In the genomic region with DNA sequence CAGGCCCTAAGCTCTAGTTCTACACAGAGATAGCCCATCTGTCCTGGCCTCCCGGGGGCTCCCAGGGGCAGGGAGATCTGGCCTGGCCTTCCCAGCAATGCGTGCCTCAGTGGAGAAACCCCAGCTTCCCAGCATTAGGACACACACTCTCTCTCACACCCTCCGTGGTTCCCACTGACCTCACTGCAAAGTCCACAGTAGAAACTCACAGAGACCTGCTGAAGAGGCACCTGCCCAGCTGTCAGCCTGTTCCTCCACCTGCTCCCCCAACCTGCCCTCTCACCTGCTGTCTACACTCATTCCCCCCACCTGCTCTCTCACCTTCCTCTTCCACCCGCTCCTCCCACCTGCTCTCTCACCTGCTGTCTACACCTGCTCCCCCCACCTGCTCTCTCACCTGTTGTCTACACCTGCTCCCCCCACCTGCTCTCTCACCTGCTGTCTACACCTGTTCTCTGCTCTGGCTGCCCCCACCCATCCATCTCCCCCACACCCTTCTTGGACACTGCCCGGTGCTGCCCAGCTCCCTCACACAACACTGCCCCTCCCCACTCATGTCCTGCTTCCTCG, we compare ENCODE assay signal across 1 cellular context.
TF ChIP-seq lines count a peak whose summit lies in the region.

No MANE protein-coding gene starts in this region.

TF ChIP-seq in K562, 482 proteins besides CTCF, POLR2A, EP300 and RAD21 (continued from another document):
- TF ChIP-seq, protein P1, sequence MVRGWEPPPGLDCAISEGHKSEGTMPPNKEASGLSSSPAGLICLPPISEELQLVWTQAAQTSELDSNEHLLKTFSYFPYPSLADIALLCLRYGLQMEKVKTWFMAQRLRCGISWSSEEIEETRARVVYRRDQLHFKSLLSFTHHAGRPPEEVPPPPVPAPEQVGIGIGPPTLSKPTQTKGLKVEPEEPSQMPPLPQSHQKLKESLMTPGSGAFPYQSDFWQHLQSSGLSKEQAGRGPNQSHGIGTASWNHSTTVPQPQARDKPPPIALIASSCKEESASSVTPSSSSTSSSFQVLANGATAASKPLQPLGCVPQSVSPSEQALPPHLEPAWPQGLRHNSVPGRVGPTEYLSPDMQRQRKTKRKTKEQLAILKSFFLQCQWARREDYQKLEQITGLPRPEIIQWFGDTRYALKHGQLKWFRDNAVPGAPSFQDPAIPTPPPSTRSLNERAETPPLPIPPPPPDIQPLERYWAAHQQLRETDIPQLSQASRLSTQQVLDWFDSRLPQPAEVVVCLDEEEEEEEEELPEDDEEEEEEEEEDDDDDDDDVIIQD (CRISPR knock-in tag; IDR thresholded peaks at IDR 0.05) = no peak
- no peak for TF ChIP-seq CBX8 (IDR thresholded peaks at IDR 0.05; ENCODE audit: borderline replicate concordance, extremely low read depth, low read depth, low read length, poor library complexity, severe bottlenecking)
- TF ChIP-seq, protein P2, sequence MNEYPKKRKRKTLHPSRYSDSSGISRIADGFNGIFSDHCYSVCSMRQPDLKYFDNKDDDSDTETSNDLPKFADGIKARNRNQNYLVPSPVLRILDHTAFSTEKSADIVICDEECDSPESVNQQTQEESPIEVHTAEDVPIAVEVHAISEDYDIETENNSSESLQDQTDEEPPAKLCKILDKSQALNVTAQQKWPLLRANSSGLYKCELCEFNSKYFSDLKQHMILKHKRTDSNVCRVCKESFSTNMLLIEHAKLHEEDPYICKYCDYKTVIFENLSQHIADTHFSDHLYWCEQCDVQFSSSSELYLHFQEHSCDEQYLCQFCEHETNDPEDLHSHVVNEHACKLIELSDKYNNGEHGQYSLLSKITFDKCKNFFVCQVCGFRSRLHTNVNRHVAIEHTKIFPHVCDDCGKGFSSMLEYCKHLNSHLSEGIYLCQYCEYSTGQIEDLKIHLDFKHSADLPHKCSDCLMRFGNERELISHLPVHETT (CRISPR knock-in tag; conservative IDR thresholded peaks at IDR 0.05 in 1 of 2, IDR thresholded peaks at IDR 0.05 in 1 of 2) = 0 out of 4 replicates have a peak, but pooled peaks of 1 of the 2 experiments have one; percentile 4
- TF ChIP-seq XRCC5 (IDR thresholded peaks at IDR 0.05; ENCODE audit: low read depth, low read length) = no peak
- TF ChIP-seq CBFA2T3 (IDR thresholded peaks at IDR 0.05) = 0 out of 2 replicates have a peak, but pooled peaks have one; percentile 3
- TF ChIP-seq, protein P3, sequence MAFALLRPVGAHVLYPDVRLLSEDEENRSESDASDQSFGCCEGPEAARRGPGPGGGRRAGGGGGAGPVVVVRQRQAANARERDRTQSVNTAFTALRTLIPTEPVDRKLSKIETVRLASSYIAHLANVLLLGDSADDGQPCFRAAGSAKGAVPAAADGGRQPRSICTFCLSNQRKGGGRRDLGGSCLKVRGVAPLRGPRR (CRISPR knock-in tag; IDR thresholded peaks at IDR 0.05) = no peak
- TF ChIP-seq KAT2B (IDR thresholded peaks at IDR 0.05; ENCODE audit: low read depth, low read length) = no peak
- no peak for TF ChIP-seq SMAD1 (IDR thresholded peaks at IDR 0.05; ENCODE audit: low read depth, low read length, partially characterized antibody)
- TF ChIP-seq RCOR1 (IDR thresholded peaks at IDR 0.05; ENCODE audit: borderline replicate concordance in 1 of 2, low read depth in 2 of 2, low read length in 2 of 2) = no peak
- TF ChIP-seq IFI16 (CRISPR knock-in tag; IDR thresholded peaks at IDR 0.05) = no peak
- TF ChIP-seq MAZ (CRISPR knock-in tag; conservative IDR thresholded peaks at IDR 0.05 in 1 of 2, IDR thresholded peaks at IDR 0.05 in 1 of 2) = 0 out of 4 replicates have a peak, but pooled peaks have one; percentile 7 to 18
- no peak for TF ChIP-seq POU5F1 (IDR thresholded peaks at IDR 0.05; ENCODE audit: borderline replicate concordance, low read depth, low read length, partially characterized antibody)
- TF ChIP-seq, protein P4, sequence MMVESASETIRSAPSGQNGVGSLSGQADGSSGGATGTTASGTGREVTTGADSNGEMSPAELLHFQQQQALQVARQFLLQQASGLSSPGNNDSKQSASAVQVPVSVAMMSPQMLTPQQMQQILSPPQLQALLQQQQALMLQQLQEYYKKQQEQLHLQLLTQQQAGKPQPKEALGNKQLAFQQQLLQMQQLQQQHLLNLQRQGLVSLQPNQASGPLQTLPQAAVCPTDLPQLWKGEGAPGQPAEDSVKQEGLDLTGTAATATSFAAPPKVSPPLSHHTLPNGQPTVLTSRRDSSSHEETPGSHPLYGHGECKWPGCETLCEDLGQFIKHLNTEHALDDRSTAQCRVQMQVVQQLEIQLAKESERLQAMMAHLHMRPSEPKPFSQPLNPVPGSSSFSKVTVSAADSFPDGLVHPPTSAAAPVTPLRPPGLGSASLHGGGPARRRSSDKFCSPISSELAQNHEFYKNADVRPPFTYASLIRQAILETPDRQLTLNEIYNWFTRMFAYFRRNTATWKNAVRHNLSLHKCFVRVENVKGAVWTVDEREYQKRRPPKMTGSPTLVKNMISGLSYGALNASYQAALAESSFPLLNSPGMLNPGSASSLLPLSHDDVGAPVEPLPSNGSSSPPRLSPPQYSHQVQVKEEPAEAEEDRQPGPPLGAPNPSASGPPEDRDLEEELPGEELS (CRISPR knock-in tag; IDR thresholded peaks at IDR 0.05; ENCODE audit: borderline replicate concordance) = no peak
- TF ChIP-seq BACH1 (tag; IDR thresholded peaks at IDR 0.05) = no peak
- no peak for TF ChIP-seq ETS2 (tag; IDR thresholded peaks at IDR 0.05; ENCODE audit: borderline replicate concordance, poor library complexity, severe bottlenecking)
- no peak for TF ChIP-seq ZNF134 (CRISPR knock-in tag; conservative IDR thresholded peaks at IDR 0.05)
- TF ChIP-seq, protein P5, sequence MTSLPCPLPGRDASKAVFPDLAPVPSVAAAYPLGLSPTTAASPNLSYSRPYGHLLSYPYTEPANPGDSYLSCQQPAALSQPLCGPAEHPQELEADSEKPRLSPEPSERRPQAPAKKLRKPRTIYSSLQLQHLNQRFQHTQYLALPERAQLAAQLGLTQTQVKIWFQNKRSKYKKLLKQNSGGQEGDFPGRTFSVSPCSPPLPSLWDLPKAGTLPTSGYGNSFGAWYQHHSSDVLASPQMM (CRISPR knock-in tag; IDR thresholded peaks at IDR 0.05) = no peak
- TF ChIP-seq EWSR1 (IDR thresholded peaks at IDR 0.05; ENCODE audit: borderline replicate concordance, low read depth, partially characterized antibody) = no peak
- TF ChIP-seq, protein P6, sequence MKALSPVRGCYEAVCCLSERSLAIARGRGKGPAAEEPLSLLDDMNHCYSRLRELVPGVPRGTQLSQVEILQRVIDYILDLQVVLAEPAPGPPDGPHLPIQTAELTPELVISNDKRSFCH (CRISPR knock-in tag; IDR thresholded peaks at IDR 0.05) = no peak
- TF ChIP-seq, protein P6 (tag; IDR thresholded peaks at IDR 0.05) = no peak
- no peak for TF ChIP-seq ZSCAN32 (CRISPR knock-in tag; IDR thresholded peaks at IDR 0.05)
- peak; percentile 30; the same call in 1 of the 2 replicates for TF ChIP-seq ZFX (CRISPR knock-in tag; IDR thresholded peaks at IDR 0.05)
- TF ChIP-seq ZEB2 (IDR thresholded peaks at IDR 0.05) = peak; percentile 62
- TF ChIP-seq, protein P7, sequence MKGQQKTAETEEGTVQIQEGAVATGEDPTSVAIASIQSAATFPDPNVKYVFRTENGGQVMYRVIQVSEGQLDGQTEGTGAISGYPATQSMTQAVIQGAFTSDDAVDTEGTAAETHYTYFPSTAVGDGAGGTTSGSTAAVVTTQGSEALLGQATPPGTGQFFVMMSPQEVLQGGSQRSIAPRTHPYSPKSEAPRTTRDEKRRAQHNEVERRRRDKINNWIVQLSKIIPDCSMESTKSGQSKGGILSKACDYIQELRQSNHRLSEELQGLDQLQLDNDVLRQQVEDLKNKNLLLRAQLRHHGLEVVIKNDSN (CRISPR knock-in tag; IDR thresholded peaks at IDR 0.05) = no peak
- no peak for TF ChIP-seq POLR3G (IDR thresholded peaks at IDR 0.05; ENCODE audit: extremely low read depth, insufficient read length, insufficient replicate concordance)
- no peak for TF ChIP-seq ZNF143 (CRISPR knock-in tag; IDR thresholded peaks at IDR 0.05)
- TF ChIP-seq ZNF76 (CRISPR knock-in tag; IDR thresholded peaks at IDR 0.05; ENCODE audit: borderline replicate concordance) = no peak
- TF ChIP-seq CBFA2T2 (conservative IDR thresholded peaks at IDR 0.05) = peak; percentile 55; the same call in 1 of the 2 replicates
- no peak for TF ChIP-seq ZNF217 (CRISPR knock-in tag; IDR thresholded peaks at IDR 0.05)
- TF ChIP-seq, protein P8, sequence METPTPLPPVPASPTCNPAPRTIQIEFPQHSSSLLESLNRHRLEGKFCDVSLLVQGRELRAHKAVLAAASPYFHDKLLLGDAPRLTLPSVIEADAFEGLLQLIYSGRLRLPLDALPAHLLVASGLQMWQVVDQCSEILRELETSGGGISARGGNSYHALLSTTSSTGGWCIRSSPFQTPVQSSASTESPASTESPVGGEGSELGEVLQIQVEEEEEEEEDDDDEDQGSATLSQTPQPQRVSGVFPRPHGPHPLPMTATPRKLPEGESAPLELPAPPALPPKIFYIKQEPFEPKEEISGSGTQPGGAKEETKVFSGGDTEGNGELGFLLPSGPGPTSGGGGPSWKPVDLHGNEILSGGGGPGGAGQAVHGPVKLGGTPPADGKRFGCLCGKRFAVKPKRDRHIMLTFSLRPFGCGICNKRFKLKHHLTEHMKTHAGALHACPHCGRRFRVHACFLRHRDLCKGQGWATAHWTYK (CRISPR knock-in tag; IDR thresholded peaks at IDR 0.05) = 0 out of 2 replicates have a peak, but pooled peaks have one; percentile 13
- TF ChIP-seq C11orf30 (IDR thresholded peaks at IDR 0.05; ENCODE audit: low read depth) = no peak
- TF ChIP-seq CXXC5 (CRISPR knock-in tag; IDR thresholded peaks at IDR 0.05) = no peak
- no peak for TF ChIP-seq NR2C2 (CRISPR knock-in tag; IDR thresholded peaks at IDR 0.05)
- peak; percentile 48; the same call in 1 of the 2 replicates for TF ChIP-seq NR2C2 (tag; IDR thresholded peaks at IDR 0.05)
- TF ChIP-seq, protein P9, sequence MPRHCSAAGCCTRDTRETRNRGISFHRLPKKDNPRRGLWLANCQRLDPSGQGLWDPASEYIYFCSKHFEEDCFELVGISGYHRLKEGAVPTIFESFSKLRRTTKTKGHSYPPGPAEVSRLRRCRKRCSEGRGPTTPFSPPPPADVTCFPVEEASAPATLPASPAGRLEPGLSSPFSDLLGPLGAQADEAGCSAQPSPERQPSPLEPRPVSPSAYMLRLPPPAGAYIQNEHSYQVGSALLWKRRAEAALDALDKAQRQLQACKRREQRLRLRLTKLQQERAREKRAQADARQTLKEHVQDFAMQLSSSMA (CRISPR knock-in tag; IDR thresholded peaks at IDR 0.05) = no peak
- TF ChIP-seq ZC3H11A (IDR thresholded peaks at IDR 0.05; ENCODE audit: low read depth, low read length) = no peak
